9 cellular contexts compared by ENCODE assay signal in the genomic region with DNA sequence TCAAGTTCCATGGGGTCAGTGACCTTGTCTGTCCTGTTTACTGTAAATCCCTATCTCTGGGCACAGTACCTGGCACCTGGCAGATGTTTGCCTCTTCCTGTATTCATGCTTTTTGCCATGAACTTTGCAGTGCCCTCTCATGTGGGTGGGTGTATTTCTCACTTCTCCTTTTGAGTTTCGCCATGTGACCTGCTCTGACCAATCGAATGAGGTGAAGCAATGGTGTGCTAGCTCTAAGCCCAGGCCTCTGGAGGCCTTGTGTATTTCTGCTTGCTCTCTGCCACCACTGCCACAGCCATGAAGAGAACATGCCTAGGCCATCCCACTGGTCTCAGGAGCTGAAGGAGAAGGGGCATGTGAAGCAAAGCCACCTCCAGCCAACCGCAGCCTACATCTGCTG.
A peak's percentile ranks its signal among the peaks of the same experiment; 100 is the strongest.
DNase-seq lines count a peak whose midpoint lies in the region; ATAC-seq and TF ChIP-seq lines count a peak whose summit lies in the region.
"Had no signal": no experiment of that assay in that cellular context is flagged by ENCODE, and none has a peak within 500 bp of the region (broad histone marks: within the 10 kb centered on the region; RNA-seq: fewer than 3 reads in every experiment).

No MANE protein-coding gene starts in this region.

- no peaks in the 10 kb centered on the region for H4K20me1 ChIP-seq in MM.1S (ENCODE audit: insufficient read depth, low read length)

- DNase-seq in activated CD4-positive, alpha-beta T cell treated with anti-CD3 and anti-CD28 coated beads for 36 hours = peak; percentile 51
- DNase-seq in activated CD4-positive, alpha-beta T cell treated with anti-CD3 and anti-CD28 coated beads for 4 hours = no peak
- DNase-seq in MM.1S = peak; percentile 85
- peak; percentile 24 for DNase-seq in stimulated activated CD8-positive, alpha-beta memory T cell treated with anti-CD3 and anti-CD28 coated beads, Interleukin-4, amount 100 ng/mL, for 48 hours
- no peak for DNase-seq in RWPE1 (ENCODE audit: low spot score)
- no peak for DNase-seq in Right ventricle myocardium inferior (ENCODE audit: missing footprints)
- no peak for DNase-seq in NCI-H2107 treated with DMSO at 0.1 percent for 48 hours (lab: John Stamatoyannopoulos, UW; ENCODE audit: unreplicated experiment)

- no peaks in the 10 kb centered on the region for H3F3A ChIP-seq in MM.1S (ENCODE audit: insufficient read depth, low read length)

- no peak overlapping the region for H3K27ac Mint-ChIP-seq in activated CD4-positive, alpha-beta T cell treated with anti-CD3 and anti-CD28 coated beads for 36 hours
- H3K27ac Mint-ChIP-seq: T-cell had no signal

- H3K27me3 ChIP-seq in MM.1S (replicated peaks; ENCODE audit: insufficient read depth, low read length) = peaks cover 27% of the 10 kb centered on the region

- H3K4me3 ChIP-seq in MM.1S (ENCODE audit: low read length) = no peak overlapping the region

- ATAC-seq in activated CD4-positive, alpha-beta T cell treated with anti-CD3 and anti-CD28 coated beads for 36 hours = peak; percentile 74
- ATAC-seq in HG02642 (IDR thresholded peaks at IDR 0.05; ENCODE audit: poor library complexity, unreplicated experiment) (peak; percentile 96), Right ventricle myocardium inferior (no peak)
- ATAC-seq: T-cell had no signal

- intact Hi-C loops in activated CD4-positive, alpha-beta T cell treated with anti-CD3 and anti-CD28 coated beads for 36 hours (cut with DNase I, micrococcal nuclease) = no loop called here
- intact Hi-C loops in Right ventricle myocardium inferior (cut with DNase I) = no loop called here

- peak overlapping the region; percentile 38; the same call in 1 of the 2 replicates for H3K4me2 ChIP-seq in MM.1S (ENCODE audit: low read depth, low read length)

- CTCF ChIA-PET in activated CD4-positive, alpha-beta T cell treated with anti-CD3 and anti-CD28 coated beads for 36 hours (lab: Charles Lee) = no interaction called here
- CTCF ChIA-PET in RWPE1 (lab: Yijun Ruan, JAX) = interaction anchor here (0.6 kb wide), 1 partner anchor 111 kb away, joined by 3 read pairs; no protein-coding TSS in a partner anchor

- H3K9me2 ChIP-seq in MM.1S (replicated peaks; ENCODE audit: insufficient read depth, low read length) = no peaks in the 10 kb centered on the region

- H2AFZ ChIP-seq in MM.1S (ENCODE audit: low read length) = no peak overlapping the region

- H3K79me2 ChIP-seq in MM.1S (ENCODE audit: low read length) = no peaks in the 10 kb centered on the region

- H3K9me3 Mint-ChIP-seq in activated CD4-positive, alpha-beta T cell treated with anti-CD3 and anti-CD28 coated beads for 36 hours (ENCODE audit: low read depth) = no peaks in the 10 kb centered on the region
- H3K9me3 Mint-ChIP-seq: T-cell had no signal

- H3K27ac ChIP-seq in MM.1S (ENCODE audit: low read length) (peak overlapping the region; percentile 61; the same call in 1 of the 2 replicates), RWPE1 (no peak overlapping the region)

- H3K9me3 ChIP-seq in MM.1S (replicated peaks; ENCODE audit: insufficient read depth, low read length) = no peaks in the 10 kb centered on the region

- H3K9ac ChIP-seq in MM.1S (ENCODE audit: low read length) = no peak overlapping the region

- H3K4me1 ChIP-seq in MM.1S (ENCODE audit: low read length) = peaks cover 18% of the 10 kb centered on the region

- H3K36me3 ChIP-seq in MM.1S (replicated peaks; ENCODE audit: insufficient read depth, low read length) = no peaks in the 10 kb centered on the region

- POLR2A ChIA-PET in activated CD4-positive, alpha-beta T cell treated with anti-CD3 and anti-CD28 coated beads for 36 hours (lab: Charles Lee) = no interaction called here
- POLR2A ChIA-PET in RWPE1 (lab: Yijun Ruan, JAX; ENCODE audit: low non-redundant PET) = interaction anchor here (0.5 kb wide), 1 partner anchor 55 kb away, joined by 3 read pairs; no protein-coding TSS in a partner anchor

- H3K4me1 Mint-ChIP-seq in activated CD4-positive, alpha-beta T cell treated with anti-CD3 and anti-CD28 coated beads for 36 hours = peaks cover 5% of the 10 kb centered on the region

- no peak overlapping the region for H3K4me3 Mint-ChIP-seq in activated CD4-positive, alpha-beta T cell treated with anti-CD3 and anti-CD28 coated beads for 36 hours
- H3K4me3 Mint-ChIP-seq: T-cell had no signal

- peaks cover 4% of the 10 kb centered on the region for H3K27me3 Mint-ChIP-seq in activated CD4-positive, alpha-beta T cell treated with anti-CD3 and anti-CD28 coated beads for 36 hours

- TF ChIP-seq CTCF in MM.1S (IDR thresholded peaks at IDR 0.05; ENCODE audit: low read length) = no peak
- TF ChIP-seq CTCF in RWPE1 (conservative IDR thresholded peaks at IDR 0.05; ENCODE audit: low read depth) = no peak

- H3K36me3 Mint-ChIP-seq in activated CD4-positive, alpha-beta T cell treated with anti-CD3 and anti-CD28 coated beads for 36 hours (ENCODE audit: low read depth) = no peaks in the 10 kb centered on the region
- H3K36me3 Mint-ChIP-seq: T-cell had no signal

Comparison
In these comparisons a context has a peak if more than half of its experiments do, and no peak if none do; other contexts are left out.
1. DNase-seq: peak in activated CD4-positive, alpha-beta T cell treated with anti-CD3 and anti-CD28 coated beads for 36 hours (single experiment), MM.1S (single experiment) and stimulated activated CD8-positive, alpha-beta memory T cell treated with anti-CD3 and anti-CD28 coated beads, Interleukin-4, amount 100 ng/mL, for 48 hours (single experiment); none in activated CD4-positive, alpha-beta T cell treated with anti-CD3 and anti-CD28 coated beads for 4 hours (0 of 2), RWPE1 (single experiment), Right ventricle myocardium inferior (single experiment) and NCI-H2107 treated with DMSO at 0.1 percent for 48 hours (single experiment).